Comparison of ENCODE assay signal across 11 cellular contexts in the genomic region with DNA sequence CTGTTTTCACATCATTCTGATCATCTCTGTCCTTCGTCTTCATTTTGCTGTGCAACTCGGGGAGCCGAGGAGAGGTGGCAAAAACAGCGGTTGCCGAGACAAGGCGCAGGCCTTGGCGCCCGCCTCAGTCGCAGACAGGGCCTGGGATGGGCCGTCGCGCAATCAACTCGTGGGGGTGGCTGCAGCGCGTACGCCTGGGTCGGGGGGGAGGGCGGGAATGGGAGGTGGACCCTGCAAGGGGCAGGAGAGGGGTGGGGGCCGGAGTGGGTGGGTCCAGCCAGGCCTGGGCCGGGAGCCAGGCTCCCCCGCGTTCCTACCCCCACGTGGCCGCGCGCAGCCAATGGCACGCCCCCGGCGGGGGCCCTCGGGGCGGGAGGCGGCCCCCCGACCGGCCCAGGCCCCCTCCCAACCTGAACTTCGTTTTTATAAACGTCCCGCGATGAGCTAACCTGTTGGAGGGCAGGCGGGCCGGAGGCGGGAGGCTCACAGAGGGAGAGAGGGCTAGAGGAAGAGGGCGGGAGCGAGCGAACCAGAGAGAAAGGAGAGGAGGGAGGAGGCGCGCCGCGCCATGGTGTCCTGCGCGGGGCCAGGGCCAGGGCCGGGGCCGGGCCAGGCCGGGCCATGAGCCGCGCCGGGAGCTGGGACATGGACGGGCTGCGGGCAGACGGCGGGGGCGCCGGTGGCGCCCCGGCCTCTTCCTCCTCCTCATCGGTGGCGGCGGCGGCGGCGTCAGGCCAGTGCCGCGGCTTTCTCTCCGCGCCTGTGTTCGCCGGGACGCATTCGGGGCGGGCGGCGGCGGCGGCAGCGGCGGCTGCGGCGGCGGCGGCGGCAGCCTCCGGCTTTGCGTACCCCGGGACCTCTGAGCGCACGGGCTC. TPM values are rescaled to one million over a fixed set of nuclear protein-coding genes. Genes with fewer than 3 reads are reported as not detected.
DNase-seq lines count a peak whose midpoint lies in the region; ATAC-seq and TF ChIP-seq lines count a peak whose summit lies in the region.
"Had no signal": no experiment of that assay in that cellular context is flagged by ENCODE, and none has a peak within 500 bp of the region (broad histone marks: within the 10 kb centered on the region; RNA-seq: fewer than 3 reads in every experiment).

A gene (plus strand): TSS at position 452 of the 875 bp plus-strand sequence. CDS start 170 bp downstream, at position 622.

- peaks cover 4 to 46% (median 23%) of the 10 kb centered on the region in 12 donors for H3K4me1 ChIP-seq in heart left ventricle
- peaks cover 33% of the 10 kb centered on the region for H3K4me1 ChIP-seq in body of pancreas

- WGBS in heart left ventricle, 4 donors: 1 to 4% (median 3%) methylated on average over 26 to 95 of the region's 95 CpGs
- WGBS in body of pancreas, 2 donors: 3 to 12% methylated on average over 33 to 76 of the region's 95 CpGs

- H3K4me1 Mint-ChIP-seq in immature natural killer cell (peaks cover 35 to 36% of the 10 kb centered on the region in 2 donors), type B pancreatic cell (ENCODE audit: unreplicated experiment) (peaks cover 17% of the 10 kb centered on the region)

- H3K27ac Mint-ChIP-seq in immature natural killer cell (peak within 1 kb of the TSS in 2 of 6 donors; percentile 11 to 50), type B pancreatic cell (no peak within 1 kb of the TSS)

- peak within 1 kb of the TSS in 4 of 5 donors; percentile 24 to 65 (median 52) for H3K4me3 Mint-ChIP-seq in immature natural killer cell
- peak within 1 kb of the TSS; percentile 82 for H3K4me3 Mint-ChIP-seq in type B pancreatic cell

- ATAC-seq in heart left ventricle (peak in 1 of 4 donors; percentile 17), left ventricle myocardium superior (no peak), body of pancreas (no peak), HG02759 (IDR thresholded peaks at IDR 0.05; ENCODE audit: unreplicated experiment) (no peak)

- H3K27me3 Mint-ChIP-seq in immature natural killer cell (ENCODE audit: low read depth in 3 of 3): peaks cover 58 to 83% (median 81%) of the 10 kb centered on the region in 3 donors
- peaks cover 94% of the 10 kb centered on the region for H3K27me3 Mint-ChIP-seq in type B pancreatic cell

- no peaks in the 10 kb centered on the region for H3K9me3 ChIP-seq in heart left ventricle
- H3K9me3 ChIP-seq in body of pancreas: no peaks in the 10 kb centered on the region

- H3K4me3 ChIP-seq in heart left ventricle: peak within 1 kb of the TSS in 9 of 12 donors; percentile 7 to 36 (median 24)
- H3K4me3 ChIP-seq in body of pancreas: no peak within 1 kb of the TSS

- H3K36me3 ChIP-seq in heart left ventricle: no peaks in the 10 kb centered on the region
- no peaks in the 10 kb centered on the region for H3K36me3 ChIP-seq in body of pancreas (replicated peaks in 1 of 2; ENCODE audit: insufficient read depth in 1 of 2, low read depth in 2 of 2)

- peaks cover under 1 to 27% (median 4%) of the 10 kb centered on the region in 6 donors for H3K9me3 Mint-ChIP-seq in immature natural killer cell
- H3K9me3 Mint-ChIP-seq in type B pancreatic cell: no peaks in the 10 kb centered on the region

- TF ChIP-seq POLR2A in heart left ventricle (IDR thresholded peaks at IDR 0.05) (no peak), body of pancreas (IDR thresholded peaks at IDR 0.05) (no peak)

- intact Hi-C loops in heart left ventricle (cut with DNase I): loop anchor here in 2 of 10 donors (10.0 kb wide), 1 partner anchor 838 kb away; no protein-coding TSS in a partner anchor
- intact Hi-C loops in left ventricle myocardium superior (cut with micrococcal nuclease): no loop called here
- intact Hi-C loops in body of pancreas (cut with DNase I): no loop called here

- H3K27me3 ChIP-seq in heart left ventricle: peaks cover 90 to 100% (median 98%) of the 10 kb centered on the region in 9 donors
- peaks cover 5 to 67% of the 10 kb centered on the region in 2 donors for H3K27me3 ChIP-seq in body of pancreas

- H3K27ac ChIP-seq in heart left ventricle: peak within 1 kb of the TSS in 1 of 12 donors; percentile 86
- no peak within 1 kb of the TSS for H3K27ac ChIP-seq in body of pancreas

- peaks cover 0 to 9% (median 0%) of the 10 kb centered on the region in 3 donors for H3K36me3 Mint-ChIP-seq in immature natural killer cell
- no peaks in the 10 kb centered on the region for H3K36me3 Mint-ChIP-seq in type B pancreatic cell

- TF ChIP-seq CTCF in heart left ventricle (IDR thresholded peaks at IDR 0.05): no peak
- TF ChIP-seq CTCF in type B pancreatic cell (conservative IDR thresholded peaks at IDR 0.05): no peak
- TF ChIP-seq CTCF in body of pancreas (IDR thresholded peaks at IDR 0.05): no peak

- DNase-seq in heart left ventricle (peak in 2 of 5 donors; percentile 10 to 61), left ventricle myocardium superior (no peak), SW480 (ENCODE audit: low spot score) (peak; percentile 41), immature natural killer cell (no peak), type B pancreatic cell (ENCODE audit: extremely low spot score, unreplicated experiment) (no peak), body of pancreas (no peak), globus pallidus (ENCODE audit: low spot score) (no peak)
- DNase-seq: stimulated activated naive CD4-positive, alpha-beta T cell treated with Interleukin-2 at 50 U/mL for 16 hours had no signal

RNA-seq across cellular contexts. Expression of the gene that starts here (rescaled TPM):
- total RNA-seq in heart left ventricle (not detected), left ventricle myocardium superior (not detected), type B pancreatic cell (ENCODE audit: low replicate concordance) (0.31 and 0.43 TPM in 2 replicates), body of pancreas (not detected)
- polyA plus RNA-seq in heart left ventricle (not detected), immature natural killer cell (not detected)
- total RNA-seq: glomerular endothelial cell; T-helper 1 cell treated with Interleukin-12 subunit alpha and Interleukin-12 subunit beta and Interleukin-4 antibody, amounts not matched to agents 30 ng/mL and 1 ng/mL, for 36 hours had no signal

Comparison
In these comparisons a context has a peak if more than half of its experiments do, and no peak if none do; other contexts are left out.
1. H3K4me3 ChIP-seq: peak in heart left ventricle (9 of 12); none in body of pancreas (0 of 2).